In genomic region chr7:122674502-122674901, GRCh38 we compare ENCODE assay signal across 13 cellular contexts. TPM values are rescaled to one million over a fixed set of nuclear protein-coding genes. Genes with fewer than 3 reads are reported as not detected.
DNase-seq lines count a peak whose midpoint lies in the region; ATAC-seq and TF ChIP-seq lines count a peak whose summit lies in the region.
"Had no signal": no experiment of that assay in that cellular context is flagged by ENCODE, and none has a peak within 500 bp of the region (broad histone marks: within the 10 kb centered on the region; RNA-seq: fewer than 3 reads in every experiment).

No MANE protein-coding gene starts in this region.

- no peaks in the 10 kb centered on the region for H3K36me3 ChIP-seq in lower lobe of right lung
- H3K36me3 ChIP-seq: tibial artery had no signal

- peak overlapping the region; percentile 26 for H3K27ac ChIP-seq in lower lobe of right lung
- H3K27ac ChIP-seq: tibial artery had no signal

- no peak for TF ChIP-seq CTCF in lower lobe of right lung (IDR thresholded peaks at IDR 0.05)

- no peaks in the 10 kb centered on the region for H3K27me3 ChIP-seq in lower lobe of right lung (ENCODE audit: low read depth)
- H3K27me3 ChIP-seq: tibial artery had no signal

- intact Hi-C loops in left cardiac atrium (cut with DNase I) (no loop called here), Right ventricle myocardium superior (cut with DNase I) (no loop called here), lower lobe of right lung (cut with DNase I) (no loop called here)

- ATAC-seq in left cardiac atrium: peak in 1 of 2 donors; percentile 64
- ATAC-seq in Right ventricle myocardium superior (ENCODE audit: poor library complexity): no peak
- ATAC-seq in lower lobe of right lung: peak in 1 of 2 donors; percentile 42
- no peak for ATAC-seq in HG02571 (IDR thresholded peaks at IDR 0.05; ENCODE audit: unreplicated experiment)
- no peak for ATAC-seq in GM18502 (IDR thresholded peaks at IDR 0.05; ENCODE audit: poor library complexity, unreplicated experiment)
- ATAC-seq in HG03196 (IDR thresholded peaks at IDR 0.05; ENCODE audit: unreplicated experiment): no peak

- no peak overlapping the region for H3K4me3 ChIP-seq in lower lobe of right lung

- peaks cover 11% of the 10 kb centered on the region for H3K4me1 ChIP-seq in lower lobe of right lung

- peak; percentile 39 for DNase-seq in left cardiac atrium
- no peak for DNase-seq in Right ventricle myocardium superior
- DNase-seq in brain pericyte (ENCODE audit: low read depth, low spot score): peak; percentile 74
- DNase-seq in lower lobe of right lung: no peak
- no peak for DNase-seq in stimulated activated CD8-positive, alpha-beta memory T cell treated with anti-CD3 and anti-CD28 coated beads, Interleukin-4, amount 100 ng/mL, for 48 hours
- DNase-seq: activated CD4-positive, alpha-beta T cell treated with anti-CD3 and anti-CD28 coated beads, Interleukin-2, amount 10 ng/mL, durations not matched to agents 24 days and 14 days; DND-41; NCI-H526; tibial artery had no signal

- no peaks in the 10 kb centered on the region for H3K9me3 ChIP-seq in lower lobe of right lung
- H3K9me3 ChIP-seq: tibial artery had no signal

RNA-seq across cellular contexts. Expression of gene RNF133, which starts 24.4 kb away (rescaled TPM):
- total RNA-seq in left cardiac atrium: under 1 TPM; 0.15 to 0.50 TPM
- 0.51 TPM for total RNA-seq in Right ventricle myocardium superior
- total RNA-seq in lower lobe of right lung: 1.0 TPM
- total RNA-seq: activated CD4-positive, alpha-beta T cell treated with anti-CD3 and anti-CD28 coated beads, Interleukin-2, amount 10 ng/mL, durations not matched to agents 24 days and 14 days; activated T-helper 2 cell treated with anti-CD3 and anti-CD28 coated beads, Interferon-gamma antibody, Interleukin-2, Interleukin-4, amounts not matched to agents 10 μg/mL and 5 μg/mL and 100 μg/mL, durations not matched to agents 14 hours and 24 hours and 36 hours had no signal

RNA-seq across cellular contexts. Expression of gene RNF148, which starts 28.2 kb away (rescaled TPM):
- under 1 TPM; 0.35 to 0.63 TPM for total RNA-seq in left cardiac atrium
- 0.22 TPM for total RNA-seq in Right ventricle myocardium superior
- 1.5 TPM for total RNA-seq in lower lobe of right lung
- total RNA-seq: activated CD4-positive, alpha-beta T cell treated with anti-CD3 and anti-CD28 coated beads, Interleukin-2, amount 10 ng/mL, durations not matched to agents 24 days and 14 days; activated T-helper 2 cell treated with anti-CD3 and anti-CD28 coated beads, Interferon-gamma antibody, Interleukin-2, Interleukin-4, amounts not matched to agents 10 μg/mL and 5 μg/mL and 100 μg/mL, durations not matched to agents 14 hours and 24 hours and 36 hours had no signal

Comparison
In these comparisons a context has a peak if more than half of its experiments do, and no peak if none do; other contexts are left out.
1. DNase-seq: peak in left cardiac atrium (single experiment) and brain pericyte (single experiment); none in Right ventricle myocardium superior (single experiment), lower lobe of right lung (single experiment) and stimulated activated CD8-positive, alpha-beta memory T cell treated with anti-CD3 and anti-CD28 coated beads, Interleukin-4, amount 100 ng/mL, for 48 hours (single experiment).